In genomic region chr2:26455037-26455800, GRCh38 we compare ENCODE assay signal across 25 cellular contexts. TPM values are rescaled to one million over a fixed set of nuclear protein-coding genes. Genes with fewer than 3 reads are reported as not detected.
DNase-seq lines count a peak whose midpoint lies in the region; ATAC-seq, FAIRE-seq and TF ChIP-seq lines count a peak whose summit lies in the region.
"Had no signal": no experiment of that assay in that cellular context is flagged by ENCODE, and none has a peak within 500 bp of the region (broad histone marks: within the 10 kb centered on the region; RNA-seq: fewer than 3 reads in every experiment).

No MANE protein-coding gene starts in this region.

- no peaks in the 10 kb centered on the region for H3K27me3 ChIP-seq in left ventricle myocardium inferior (ENCODE audit: low read depth)
- H3K27me3 ChIP-seq in aorta (ENCODE audit: control insufficient read depth in 1 of 2, insufficient read depth in 2 of 2, low read length in 1 of 2) = no peaks in the 10 kb centered on the region
- no peaks in the 10 kb centered on the region for H3K27me3 ChIP-seq in brain microvascular endothelial cell (replicated peaks)
- H3K27me3 ChIP-seq: heart left ventricle, suprapubic skin had no signal

- no peak overlapping the region for H3K9ac ChIP-seq in kidney (ENCODE audit: low read length in 2 of 2)
- H3K9ac ChIP-seq: KMS-11 had no signal

- intact Hi-C loops in Right ventricle myocardium superior (cut with DNase I) = no loop called here
- intact Hi-C loops in left ventricle myocardium inferior (cut with micrococcal nuclease) = no loop called here
- intact Hi-C loops in aorta (cut with DNase I) = no loop called here
- intact Hi-C loops in kidney (cut with DNase I) = no loop called here

- H3K27ac ChIP-seq in left ventricle myocardium inferior (replicated peaks) (no peak overlapping the region), aorta (ENCODE audit: low read depth in 1 of 2, low read length in 2 of 2) (no peak overlapping the region), brain microvascular endothelial cell (no peak overlapping the region), kidney (ENCODE audit: low read depth in 2 of 2, low read length in 2 of 2) (no peak overlapping the region)
- H3K27ac ChIP-seq: heart left ventricle, KMS-11, suprapubic skin had no signal

- TF ChIP-seq CTCF in left ventricle myocardium inferior (IDR thresholded peaks at IDR 0.05; ENCODE audit: borderline replicate concordance) (no peak), brain microvascular endothelial cell (IDR thresholded peaks at IDR 0.05; ENCODE audit: low read depth, low read length, missing control alignments) (no peak), kidney (IDR thresholded peaks at IDR 0.05; ENCODE audit: borderline replicate concordance, extremely low read depth, insufficient read depth) (no peak)

- ATAC-seq in Right ventricle myocardium superior (ENCODE audit: poor library complexity) = peak; percentile 23
- peak; percentile 31 for ATAC-seq in aorta (ENCODE audit: low FRiP score)
- no peak for ATAC-seq in GM21723 (IDR thresholded peaks at IDR 0.05; ENCODE audit: unreplicated experiment)
- ATAC-seq: activated CD8-positive, alpha-beta T cell treated with anti-CD3 and anti-CD28 coated beads, Interleukin-2, amount 10 ng/mL, durations not matched to agents 7 days and 5 days; activated naive CD4-positive, alpha-beta T cell treated with anti-CD3 and anti-CD28 coated beads, Interleukin-2, amount 50 U/mL, for 72 hours; activated T-cell treated with anti-CD3 and anti-CD28 coated beads, Interleukin-2, amount 50 U/mL, for 4 hours; Panc1 had no signal

- H3K36me3 ChIP-seq in left ventricle myocardium inferior (no peaks in the 10 kb centered on the region), aorta (ENCODE audit: control insufficient read depth in 1 of 2, insufficient read depth in 2 of 2, low read length in 1 of 2) (no peaks in the 10 kb centered on the region), brain microvascular endothelial cell (replicated peaks) (no peaks in the 10 kb centered on the region), kidney (ENCODE audit: control insufficient read depth in 1 of 2, insufficient read depth in 2 of 2, low read length in 2 of 2) (no peaks in the 10 kb centered on the region)
- H3K36me3 ChIP-seq: heart left ventricle, suprapubic skin had no signal

- no peak for FAIRE-seq in kidney (lab: Jason Lieb, UNC)
- FAIRE-seq: endometrium had no signal

- 85 to 87% methylated on average over 13 of the region's 13 CpGs for WGBS in aorta, 2 donors

- in situ Hi-C loops in brain microvascular endothelial cell (cut with HindIII; ENCODE audit: low pct_ligation_motif_present, low sequenced_read_pairs) = no loop called here

- no peaks in the 10 kb centered on the region for H3K4me1 ChIP-seq in left ventricle myocardium inferior
- H3K4me1 ChIP-seq in aorta (ENCODE audit: control insufficient read depth in 1 of 2, insufficient read depth in 2 of 2, low read length in 2 of 2) = no peaks in the 10 kb centered on the region
- no peaks in the 10 kb centered on the region for H3K4me1 ChIP-seq in kidney (ENCODE audit: control insufficient read depth in 1 of 2, insufficient read depth in 1 of 2, low read depth in 1 of 2, low read length in 2 of 2)

- H3K9me3 ChIP-seq in left ventricle myocardium inferior (replicated peaks) = peaks cover 5% of the 10 kb centered on the region
- no peaks in the 10 kb centered on the region for H3K9me3 ChIP-seq in aorta (ENCODE audit: control insufficient read depth, low read length)
- no peaks in the 10 kb centered on the region for H3K9me3 ChIP-seq in kidney (ENCODE audit: control insufficient read depth in 1 of 2, low read length in 2 of 2)
- H3K9me3 ChIP-seq: suprapubic skin had no signal

- H3K4me3 ChIP-seq in left ventricle myocardium inferior (no peak overlapping the region), aorta (ENCODE audit: low read length in 2 of 2) (no peak overlapping the region), brain microvascular endothelial cell (ENCODE audit: low read depth, low read length) (no peak overlapping the region), kidney (ENCODE audit: low read length in 2 of 2) (no peak overlapping the region)
- H3K4me3 ChIP-seq: heart left ventricle, suprapubic skin had no signal

- DNase-seq in Right ventricle myocardium superior = peak; percentile 36
- no peak for DNase-seq in left ventricle myocardium inferior
- DNase-seq in ecto neural progenitor cell (ENCODE audit: low spot score) = peak; percentile 41
- peak; percentile 88 for DNase-seq in mesenteric fat pad (ENCODE audit: low spot score)
- peak in 1 of 2 donors; percentile 73 for DNase-seq in aorta
- DNase-seq in brain microvascular endothelial cell = no peak
- DNase-seq in kidney = no peak
- DNase-seq: activated B cell treated with CpG ODN at 0.5 μM for 24 hours; activated CD8-positive, alpha-beta T cell treated with anti-CD3 and anti-CD28 coated beads, Interleukin-2, amount 10 ng/mL, durations not matched to agents 7 days and 5 days; activated T-cell treated with anti-CD3 and anti-CD28 coated beads, Interleukin-2, amount 50 U/mL, for 4 hours; C1 segment of cervical spinal cord; immature natural killer cell; NCI-H1930; NCI-H226 had no signal

RNA-seq across cellular contexts. Expression of gene OTOF, which starts 22.7 kb away (rescaled TPM):
- not detected for total RNA-seq in Right ventricle myocardium superior
- total RNA-seq in left ventricle myocardium inferior = not detected
- 0.26 TPM for total RNA-seq in mesenteric fat pad
- under 1 TPM; 0.06 to 0.24 TPM for total RNA-seq in aorta
- not detected for polyA plus RNA-seq in aorta
- total RNA-seq in kidney = 0.16 TPM
- not detected for polyA plus RNA-seq in kidney (ENCODE audit: insufficient read depth, low read depth, low replicate concordance)
- total RNA-seq: A673, activated B cell treated with CpG ODN at 0.5 μM for 24 hours, osteoblast had no signal

RNA-seq across cellular contexts. Expression of gene DRC1, which starts 53.5 kb away (rescaled TPM):
- total RNA-seq in Right ventricle myocardium superior (not detected), left ventricle myocardium inferior (not detected), mesenteric fat pad (not detected), aorta (under 1 TPM in 1 of 2 donors, not detected in 1; 0.51 TPM), kidney (0.76 TPM)
- polyA plus RNA-seq in aorta (not detected), kidney (ENCODE audit: insufficient read depth, low read depth, low replicate concordance) (not detected)
- total RNA-seq: A673; activated B cell treated with CpG ODN at 0.5 μM for 24 hours; activated CD8-positive, alpha-beta T cell treated with anti-CD3 and anti-CD28 coated beads, Interleukin-2, amount 10 ng/mL, durations not matched to agents 7 days and 5 days; activated naive CD4-positive, alpha-beta T cell treated with anti-CD3 and anti-CD28 coated beads, Interleukin-2, amount 50 U/mL, for 72 hours; activated T-cell treated with anti-CD3 and anti-CD28 coated beads, Interleukin-2, amount 50 U/mL, for 4 hours; lung microvascular endothelial cell; right cardiac atrium had no signal
- polyA plus RNA-seq: immature natural killer cell, right cardiac atrium had no signal

Comparison
In these comparisons a context has a peak if more than half of its experiments do, and no peak if none do; other contexts are left out.
1. DNase-seq: peak in Right ventricle myocardium superior (single experiment), ecto neural progenitor cell (single experiment) and mesenteric fat pad (single experiment); none in left ventricle myocardium inferior (single experiment), brain microvascular endothelial cell (single experiment) and kidney (single experiment).